16 cellular contexts compared by ENCODE assay signal in genomic region chr9:136347472-136348256, GRCh38. TPM values are rescaled to one million over a fixed set of nuclear protein-coding genes. Genes with fewer than 3 reads are reported as not detected.
DNase-seq lines count a peak whose midpoint lies in the region; ATAC-seq and TF ChIP-seq lines count a peak whose summit lies in the region.
"Had no signal": no experiment of that assay in that cellular context is flagged by ENCODE, and none has a peak within 500 bp of the region (broad histone marks: within the 10 kb centered on the region; RNA-seq: fewer than 3 reads in every experiment).

No MANE protein-coding gene starts in this region.

- H3K27ac Mint-ChIP-seq in neural progenitor cell = no peak overlapping the region
- no peak overlapping the region for H3K27ac Mint-ChIP-seq in stimulated activated memory B cell treated with anti-CD40 and anti-IgM and Interleukin-4, amounts not matched to agents 10 μg/mL and 1 μg/mL and 100 μg/mL, for 72 hours
- no peak overlapping the region for H3K27ac Mint-ChIP-seq in activated naive CD4-positive, alpha-beta T cell treated with anti-CD3 and anti-CD28 coated beads for 36 hours

- intact Hi-C loops in mammary epithelial cell (cut with micrococcal nuclease) = no loop called here
- intact Hi-C loops in activated naive CD4-positive, alpha-beta T cell treated with anti-CD3 and anti-CD28 coated beads for 36 hours (cut with micrococcal nuclease) = no loop called here

- peaks cover 90% of the 10 kb centered on the region for H3K36me3 ChIP-seq in BLaER1
- peaks cover 26% of the 10 kb centered on the region for H3K36me3 ChIP-seq in NT2/D1 (ENCODE audit: insufficient read depth, insufficient read length, low read length)
- no peaks in the 10 kb centered on the region for H3K36me3 ChIP-seq in mammary epithelial cell (ENCODE audit: insufficient read depth, low read length)
- no peaks in the 10 kb centered on the region for H3K36me3 ChIP-seq in neural progenitor cell

- no peak overlapping the region for H3K4me3 Mint-ChIP-seq in neural progenitor cell
- no peak overlapping the region for H3K4me3 Mint-ChIP-seq in stimulated activated memory B cell treated with anti-CD40 and anti-IgM and Interleukin-4, amounts not matched to agents 10 μg/mL and 1 μg/mL and 100 μg/mL, for 72 hours
- H3K4me3 Mint-ChIP-seq in activated naive CD4-positive, alpha-beta T cell treated with anti-CD3 and anti-CD28 coated beads for 36 hours = no peak overlapping the region

- CTCF ChIA-PET in mammary epithelial cell (lab: Charles Lee; ENCODE audit: low non-redundant PET) = no interaction called here
- CTCF ChIA-PET in activated naive CD4-positive, alpha-beta T cell treated with anti-CD3 and anti-CD28 coated beads for 36 hours (lab: Charles Lee) = no interaction called here

- H3K9me3 ChIP-seq in BLaER1 = no peaks in the 10 kb centered on the region
- no peaks in the 10 kb centered on the region; the same call in 1 of the 2 replicates for H3K9me3 ChIP-seq in NT2/D1 (ENCODE audit: insufficient read depth, low read length)
- no peaks in the 10 kb centered on the region for H3K9me3 ChIP-seq in mammary epithelial cell (replicated peaks; ENCODE audit: insufficient read depth, low read length)
- no peaks in the 10 kb centered on the region for H3K9me3 ChIP-seq in neural progenitor cell (ENCODE audit: low read depth)

- H2AFZ ChIP-seq in mammary epithelial cell (ENCODE audit: low read depth, low read length) = no peak overlapping the region
- no peak overlapping the region for H2AFZ ChIP-seq in neural progenitor cell (replicated peaks)

- peak overlapping the region; percentile 65 for H3K4me2 ChIP-seq in BLaER1
- H3K4me2 ChIP-seq in mammary epithelial cell (ENCODE audit: insufficient read depth, low read depth, low read length) = peak overlapping the region; percentile 95
- H3K4me2 ChIP-seq in neural progenitor cell = no peak overlapping the region

- peaks cover 10% of the 10 kb centered on the region for H3K4me1 Mint-ChIP-seq in neural progenitor cell
- no peaks in the 10 kb centered on the region for H3K4me1 Mint-ChIP-seq in stimulated activated memory B cell treated with anti-CD40 and anti-IgM and Interleukin-4, amounts not matched to agents 10 μg/mL and 1 μg/mL and 100 μg/mL, for 72 hours
- no peaks in the 10 kb centered on the region for H3K4me1 Mint-ChIP-seq in activated naive CD4-positive, alpha-beta T cell treated with anti-CD3 and anti-CD28 coated beads for 36 hours (ENCODE audit: low read depth)

- H3K4me1 ChIP-seq in BLaER1 (peaks cover 70% of the 10 kb centered on the region), NT2/D1 (ENCODE audit: insufficient read depth, insufficient read length) (peaks cover 32% of the 10 kb centered on the region), mammary epithelial cell (ENCODE audit: insufficient read depth, low read length) (peaks cover 44% of the 10 kb centered on the region), neural progenitor cell (peaks cover 17% of the 10 kb centered on the region)

- no peaks in the 10 kb centered on the region for H3K27me3 ChIP-seq in BLaER1
- H3K27me3 ChIP-seq in NT2/D1 (ENCODE audit: insufficient read depth, insufficient read length) = no peaks in the 10 kb centered on the region
- no peaks in the 10 kb centered on the region for H3K27me3 ChIP-seq in mammary epithelial cell (ENCODE audit: insufficient read depth, low read length)
- H3K27me3 ChIP-seq in neural progenitor cell = no peaks in the 10 kb centered on the region

- no peaks in the 10 kb centered on the region for H3K36me3 Mint-ChIP-seq in neural progenitor cell
- no peaks in the 10 kb centered on the region for H3K36me3 Mint-ChIP-seq in stimulated activated memory B cell treated with anti-CD40 and anti-IgM and Interleukin-4, amounts not matched to agents 10 μg/mL and 1 μg/mL and 100 μg/mL, for 72 hours
- no peaks in the 10 kb centered on the region for H3K36me3 Mint-ChIP-seq in activated naive CD4-positive, alpha-beta T cell treated with anti-CD3 and anti-CD28 coated beads for 36 hours (ENCODE audit: low read depth)

- no peak for DNase-seq in NT2/D1 (ENCODE audit: low read depth, low spot score)
- peak; percentile 36 for DNase-seq in mammary epithelial cell
- DNase-seq in neural progenitor cell (ENCODE audit: low spot score) = no peak
- DNase-seq in OCI-M2 (lab: John Stamatoyannopoulos, UW; ENCODE audit: unreplicated experiment) = no peak
- no peak for DNase-seq in activated naive CD4-positive, alpha-beta T cell treated with anti-CD3 and anti-CD28 coated beads for 36 hours
- DNase-seq: H7, Karpas-422, NCI-H2081 treated with DMSO at 0.1 percent for 48 hours, NCI-H2227 treated with DMSO at 0.1 percent for 48 hours, NCI-H526, OCI-M1 had no signal

- 57% methylated on average over 20 of the region's 34 CpGs for WGBS in mammary epithelial cell (ENCODE audit: low coverage, missing lambda C conversion rate)

- H3K79me2 ChIP-seq in mammary epithelial cell (ENCODE audit: insufficient read depth, low read length) (peaks cover 33% of the 10 kb centered on the region), neural progenitor cell (ENCODE audit: low read depth) (no peaks in the 10 kb centered on the region)

- H3F3A ChIP-seq in neural progenitor cell (ENCODE audit: low read depth) = peaks cover 14% of the 10 kb centered on the region

- ATAC-seq in stimulated activated memory B cell treated with anti-CD40 and anti-IgM and Interleukin-4, amounts not matched to agents 10 μg/mL and 1 μg/mL and 100 μg/mL, for 72 hours = no peak

- TF ChIP-seq CTCF in mammary epithelial cell (conservative IDR thresholded peaks at IDR 0.05 in 1 of 2, IDR thresholded peaks at IDR 0.05 in 1 of 2; ENCODE audit: extremely low read depth in 1 of 2, insufficient read depth in 1 of 2, low read depth in 1 of 2, low read length in 2 of 2) (no peak), neural progenitor cell (IDR thresholded peaks at IDR 0.05) (no peak)

- dilution Hi-C loops in mammary epithelial cell (cut with HindIII; ENCODE audit: low sequenced_read_pairs) = no loop called here

- H3K4me3 ChIP-seq in BLaER1 (no peak overlapping the region), NT2/D1 (ENCODE audit: insufficient read length, low read depth) (no peak overlapping the region), mammary epithelial cell (replicated peaks in 1 of 3; ENCODE audit: insufficient read depth in 1 of 3, low read depth in 2 of 3, low read length in 3 of 3) (peak overlapping the region in 2 of 3 experiments; percentile 20 to 54), neural progenitor cell (no peak overlapping the region)

- H3K9ac ChIP-seq in BLaER1 = peak overlapping the region; percentile 48
- H3K9ac ChIP-seq in NT2/D1 (ENCODE audit: insufficient read length, low read depth) = peak overlapping the region; percentile 42
- H3K9ac ChIP-seq in mammary epithelial cell (ENCODE audit: insufficient read depth, low read length) = no peak overlapping the region
- peak overlapping the region; percentile 32 for H3K9ac ChIP-seq in neural progenitor cell

- H3K9me3 Mint-ChIP-seq in neural progenitor cell = no peaks in the 10 kb centered on the region
- no peaks in the 10 kb centered on the region for H3K9me3 Mint-ChIP-seq in stimulated activated memory B cell treated with anti-CD40 and anti-IgM and Interleukin-4, amounts not matched to agents 10 μg/mL and 1 μg/mL and 100 μg/mL, for 72 hours
- H3K9me3 Mint-ChIP-seq in activated naive CD4-positive, alpha-beta T cell treated with anti-CD3 and anti-CD28 coated beads for 36 hours = no peaks in the 10 kb centered on the region

- in situ Hi-C loops in mammary epithelial cell (cut with MboI; ENCODE audit: low sequenced_read_pairs in 2 of 2) = loop anchor here in 1 of 2 donors (25.0 kb wide), 1 partner anchor 290 kb away; no protein-coding TSS in a partner anchor

- H4K20me1 ChIP-seq in BLaER1 (peaks cover 95% of the 10 kb centered on the region), mammary epithelial cell (ENCODE audit: insufficient read depth, low read length) (no peaks in the 10 kb centered on the region), neural progenitor cell (ENCODE audit: low read depth) (no peaks in the 10 kb centered on the region)

- H3K27ac ChIP-seq in BLaER1 (peak overlapping the region; percentile 57), mammary epithelial cell (ENCODE audit: insufficient read depth, low read depth, low read length) (no peak overlapping the region), neural progenitor cell (no peak overlapping the region)
- H3K27ac ChIP-seq: C4-2B had no signal

- no TSS peak for BruUV-seq in mammary epithelial cell (replicated peaks; lab: Mats Ljungman, UMichigan)

- H3K27me3 Mint-ChIP-seq in neural progenitor cell (ENCODE audit: insufficient read depth, low read depth) = peaks cover 6% of the 10 kb centered on the region
- peaks cover 37% of the 10 kb centered on the region for H3K27me3 Mint-ChIP-seq in stimulated activated memory B cell treated with anti-CD40 and anti-IgM and Interleukin-4, amounts not matched to agents 10 μg/mL and 1 μg/mL and 100 μg/mL, for 72 hours
- no peaks in the 10 kb centered on the region for H3K27me3 Mint-ChIP-seq in activated naive CD4-positive, alpha-beta T cell treated with anti-CD3 and anti-CD28 coated beads for 36 hours (ENCODE audit: low read depth)

RNA-seq across cellular contexts. Expression of gene DNLZ, which starts 15.9 kb away (rescaled TPM):
- 10 to 100 TPM; 11.7 to 33.9 TPM for total RNA-seq in mammary epithelial cell
- 13.8 TPM for polyA plus RNA-seq in mammary epithelial cell
- polyA minus RNA-seq in mammary epithelial cell = not detected
- 3.4 and 15.8 TPM in 2 replicates for total RNA-seq in neural progenitor cell (ENCODE audit: low replicate concordance)
- total RNA-seq in activated naive CD4-positive, alpha-beta T cell treated with anti-CD3 and anti-CD28 coated beads for 36 hours = 10 to 100 TPM in 1 of 2 experiments, 1 to 10 TPM in 1; 9.9 to 12.0 TPM

RNA-seq across cellular contexts. Expression of gene GPSM1, which starts 20.3 kb away (rescaled TPM):
- 10 to 100 TPM; 34.3 to 34.4 TPM for total RNA-seq in mammary epithelial cell
- 9.1 TPM for polyA plus RNA-seq in mammary epithelial cell
- 2.2 TPM for polyA minus RNA-seq in mammary epithelial cell
- total RNA-seq in neural progenitor cell (ENCODE audit: low replicate concordance) = 6.2 and 39.7 TPM in 2 replicates
- 1 to 10 TPM; 9.0 TPM for total RNA-seq in activated naive CD4-positive, alpha-beta T cell treated with anti-CD3 and anti-CD28 coated beads for 36 hours

RNA-seq across cellular contexts. Expression of gene CARD9, which starts 25.8 kb away (rescaled TPM):
- 1 to 10 TPM in 1 of 2 donors, under 1 TPM in 1; 0.47 to 1.0 TPM for total RNA-seq in mammary epithelial cell
- 0.14 TPM for polyA plus RNA-seq in mammary epithelial cell
- polyA minus RNA-seq in mammary epithelial cell = not detected
- total RNA-seq in neural progenitor cell (ENCODE audit: low replicate concordance) = 0.96 TPM in 1 of 2 replicates, not detected in the other
- total RNA-seq in activated naive CD4-positive, alpha-beta T cell treated with anti-CD3 and anti-CD28 coated beads for 36 hours = under 1 TPM; 0.12 to 0.22 TPM
- total RNA-seq: SK-MEL-5 had no signal

RNA-seq across cellular contexts. Expression of gene CCDC187, which starts 43.8 kb away (rescaled TPM):
- total RNA-seq in mammary epithelial cell (under 1 TPM in 1 of 2 donors, not detected in 1; 0.05 TPM), neural progenitor cell (ENCODE audit: low replicate concordance) (0.09 TPM in 1 of 2 replicates, not detected in the other)
- not detected for polyA plus RNA-seq in mammary epithelial cell
- not detected for polyA minus RNA-seq in mammary epithelial cell
- total RNA-seq in activated naive CD4-positive, alpha-beta T cell treated with anti-CD3 and anti-CD28 coated beads for 36 hours = not detected
- total RNA-seq: H7, SK-MEL-5 had no signal
- polyA plus RNA-seq: AG04450 had no signal

RNA-seq across cellular contexts. Expression of gene SNAPC4, which starts 52.3 kb away (rescaled TPM):
- total RNA-seq in mammary epithelial cell (1 to 10 TPM; 7.0 to 9.2 TPM), neural progenitor cell (ENCODE audit: low replicate concordance) (6.8 and 16.5 TPM in 2 replicates)
- polyA plus RNA-seq in mammary epithelial cell = 2.9 TPM
- 0.52 TPM for polyA minus RNA-seq in mammary epithelial cell
- total RNA-seq in activated naive CD4-positive, alpha-beta T cell treated with anti-CD3 and anti-CD28 coated beads for 36 hours = 10 to 100 TPM; 12.3 to 14.1 TPM

Comparison
In these comparisons a context has a peak if more than half of its experiments do, and no peak if none do; other contexts are left out.
1. H3K4me3 ChIP-seq: peak in mammary epithelial cell (2 of 3); none in BLaER1 (single experiment), NT2/D1 (single experiment) and neural progenitor cell (single experiment).